Comparison of ENCODE assay signal across 8 cellular contexts in genomic region chr7:118185163-118185860, GRCh38. TPM values are rescaled to one million over a fixed set of nuclear protein-coding genes. Genes with fewer than 3 reads are reported as not detected.
DNase-seq lines count a peak whose midpoint lies in the region; ATAC-seq, FAIRE-seq and TF ChIP-seq lines count a peak whose summit lies in the region.

No MANE protein-coding gene starts in this region.

- peak overlapping the region; percentile 99 for H3K4me3 Mint-ChIP-seq in activated T-helper 2 cell treated with anti-CD3 and anti-CD28 coated beads, Interferon-gamma antibody, Interleukin-2, Interleukin-4, amounts not matched to agents 10 μg/mL and 5 μg/mL and 100 μg/mL, durations not matched to agents 14 hours and 24 hours and 36 hours (ENCODE audit: low read depth)

- H3K27ac Mint-ChIP-seq in activated T-helper 2 cell treated with anti-CD3 and anti-CD28 coated beads, Interferon-gamma antibody, Interleukin-2, Interleukin-4, amounts not matched to agents 10 μg/mL and 5 μg/mL and 100 μg/mL, durations not matched to agents 14 hours and 24 hours and 36 hours, result peak overlapping the region; percentile 28

- TF ChIP-seq RAD21 in HepG2 (CRISPR knock-in tag; IDR thresholded peaks at IDR 0.05), result no peak

- CTCF ChIA-PET in HepG2 (lab: Yijun Ruan, JAX; ENCODE audit: low intra/inter-chr PET ratio, low total read pairs), result no interaction called here

- intact Hi-C loops in right cardiac atrium (cut with DNase I) (no loop called here), Right ventricle myocardium superior (cut with DNase I) (no loop called here), HepG2 (cut with micrococcal nuclease; ENCODE audit: unreplicated experiment) (no loop called here), vagina (cut with DNase I) (no loop called here)
- intact Hi-C loops in activated T-helper 2 cell treated with anti-CD3 and anti-CD28 coated beads, Interferon-gamma antibody, Interleukin-2, Interleukin-4, amounts not matched to agents 10 μg/mL and 5 μg/mL and 100 μg/mL, durations not matched to agents 14 hours and 24 hours and 36 hours (cut with micrococcal nuclease), result loop anchor here (2.0 kb wide), 1 partner anchor 105 kb away; no protein-coding TSS in a partner anchor

- H2AFZ ChIP-seq in HepG2 (ENCODE audit: low read length), result no peak overlapping the region

- H3K4me1 Mint-ChIP-seq in activated T-helper 2 cell treated with anti-CD3 and anti-CD28 coated beads, Interferon-gamma antibody, Interleukin-2, Interleukin-4, amounts not matched to agents 10 μg/mL and 5 μg/mL and 100 μg/mL, durations not matched to agents 14 hours and 24 hours and 36 hours (ENCODE audit: low read depth), result peaks cover 30% of the 10 kb centered on the region

- 82% methylated on average over 6 of the region's 6 CpGs for WGBS in right cardiac atrium
- WGBS in HepG2 (ENCODE audit: low lambda C conversion rate), result 80% methylated on average over 6 of the region's 6 CpGs

- H4K20me1 ChIP-seq in HepG2 (ENCODE audit: insufficient read depth, low read length), result no peaks in the 10 kb centered on the region

- POLR2A ChIA-PET in HepG2 (lab: Yijun Ruan, JAX), result interaction anchor here (0.7 kb wide), 1 partner anchor 995 kb away, joined by 3 read pairs; no protein-coding TSS in a partner anchor

- no peaks in the 10 kb centered on the region for H3K9me3 ChIP-seq in right cardiac atrium (ENCODE audit: control insufficient read depth, low read length)
- H3K9me3 ChIP-seq in HepG2 (ENCODE audit: low read length), result no peaks in the 10 kb centered on the region
- no peaks in the 10 kb centered on the region for H3K9me3 ChIP-seq in vagina

- H3K4me2 ChIP-seq in HepG2 (ENCODE audit: low read depth, low read length), result peak overlapping the region; percentile 59

- H3K36me3 Mint-ChIP-seq in activated T-helper 2 cell treated with anti-CD3 and anti-CD28 coated beads, Interferon-gamma antibody, Interleukin-2, Interleukin-4, amounts not matched to agents 10 μg/mL and 5 μg/mL and 100 μg/mL, durations not matched to agents 14 hours and 24 hours and 36 hours (ENCODE audit: low read depth), result peaks cover 58% of the 10 kb centered on the region

- TF ChIP-seq EP300 in HepG2 (IDR thresholded peaks at IDR 0.05; ENCODE audit: low read depth in 2 of 2, low read length in 2 of 2) (no peak), HepG2 (CRISPR knock-in tag; IDR thresholded peaks at IDR 0.05; ENCODE audit: borderline replicate concordance) (no peak)

- H3K27me3 ChIP-seq in right cardiac atrium (ENCODE audit: control insufficient read depth, insufficient read depth), result no peaks in the 10 kb centered on the region
- no peaks in the 10 kb centered on the region; a peak in 2 of 5 replicates for H3K27me3 ChIP-seq in HepG2 (ENCODE audit: control insufficient read depth in 1 of 2, insufficient read depth in 2 of 2, low read length in 2 of 2)
- no peaks in the 10 kb centered on the region for H3K27me3 ChIP-seq in vagina

- H3K36me3 ChIP-seq in HepG2 (replicated peaks in 1 of 2; ENCODE audit: control insufficient read depth in 1 of 2, insufficient read depth in 2 of 2, low read length in 2 of 2) (peaks cover 0 to 10% of the 10 kb centered on the region in 2 experiments; a peak in 4 of 5 replicates), vagina (peaks cover 0 to 26% of the 10 kb centered on the region in 2 donors)

- no peaks in the 10 kb centered on the region for H3K9me3 Mint-ChIP-seq in activated T-helper 2 cell treated with anti-CD3 and anti-CD28 coated beads, Interferon-gamma antibody, Interleukin-2, Interleukin-4, amounts not matched to agents 10 μg/mL and 5 μg/mL and 100 μg/mL, durations not matched to agents 14 hours and 24 hours and 36 hours

- in situ Hi-C loops in HepG2 (cut with HindIII; ENCODE audit: extremely low pct_ligation_motif_present, low pct_unique_long_range_greater_than_20kb), result no loop called here

- no peak for ATAC-seq in right cardiac atrium
- ATAC-seq in Right ventricle myocardium superior (ENCODE audit: poor library complexity), result no peak
- ATAC-seq in HepG2, result no peak
- no peak for ATAC-seq in HG02970 (IDR thresholded peaks at IDR 0.05; ENCODE audit: low FRiP score, unreplicated experiment)
- ATAC-seq in GM18861 (IDR thresholded peaks at IDR 0.05; ENCODE audit: unreplicated experiment), result no peak

- peaks cover 28% of the 10 kb centered on the region for H3K79me2 ChIP-seq in HepG2 (ENCODE audit: insufficient read depth, low read length)

- H3K4me3 ChIP-seq in right cardiac atrium (ENCODE audit: low read length), result peak overlapping the region; percentile 80
- peak overlapping the region; percentile 79 to 95 (median 90) for H3K4me3 ChIP-seq in HepG2 (replicated peaks in 1 of 3; ENCODE audit: insufficient read depth in 1 of 3, low read depth in 2 of 3, low read length in 3 of 3)
- peak overlapping the region; percentile 65 to 76 for H3K4me3 ChIP-seq in vagina

- DNase-seq in right cardiac atrium (no peak), Right ventricle myocardium superior (no peak), HepG2 (ENCODE audit: low spot score) (no peak), vagina (ENCODE audit: extremely low spot score in 2 of 2) (no peak), NCI-H510A treated with DMSO at 0.1 percent for 48 hours (lab: John Stamatoyannopoulos, UW) (no peak)
- DNase-seq in activated T-helper 2 cell treated with anti-CD3 and anti-CD28 coated beads, Interferon-gamma antibody, Interleukin-2, Interleukin-4, amounts not matched to agents 10 μg/mL and 5 μg/mL and 100 μg/mL, durations not matched to agents 14 hours and 24 hours and 36 hours (ENCODE audit: low spot score), result no peak

- no peak for FAIRE-seq in HepG2 (lab: Jason Lieb, UNC)

- no peak for TF ChIP-seq CTCF in HepG2 (CRISPR knock-in tag; IDR thresholded peaks at IDR 0.05)
- no peak for TF ChIP-seq CTCF in vagina (IDR thresholded peaks at IDR 0.05)

- no TSS peak for BruUV-seq in HepG2 (replicated peaks; lab: Mats Ljungman, UMichigan)

- H3K9ac ChIP-seq in HepG2 (ENCODE audit: insufficient read depth, low read depth, low read length), result peak overlapping the region; percentile 95

- H3K27ac ChIP-seq in right cardiac atrium (ENCODE audit: low read length) (no peak overlapping the region), HepG2 (ENCODE audit: extremely low read length, insufficient read depth, low read length) (peak overlapping the region; percentile 80), vagina (no peak overlapping the region)

- TF ChIP-seq POLR2A in HepG2 (IDR thresholded peaks at IDR 0.05; ENCODE audit: insufficient read depth in 1 of 2, low read depth in 2 of 2, low read length in 2 of 2) (no peak), vagina (IDR thresholded peaks at IDR 0.05) (no peak)

- H3K27me3 Mint-ChIP-seq in activated T-helper 2 cell treated with anti-CD3 and anti-CD28 coated beads, Interferon-gamma antibody, Interleukin-2, Interleukin-4, amounts not matched to agents 10 μg/mL and 5 μg/mL and 100 μg/mL, durations not matched to agents 14 hours and 24 hours and 36 hours (ENCODE audit: low read depth), result no peaks in the 10 kb centered on the region

- H3K4me1 ChIP-seq in right cardiac atrium (ENCODE audit: control insufficient read depth, insufficient read depth, low read length), result peaks cover 5% of the 10 kb centered on the region
- peaks cover 25% of the 10 kb centered on the region for H3K4me1 ChIP-seq in HepG2 (ENCODE audit: insufficient read depth, low read length)
- H3K4me1 ChIP-seq in vagina, result peaks cover 38% of the 10 kb centered on the region

RNA-seq across cellular contexts. Expression of gene LSM8, which starts 1.3 kb away (rescaled TPM):
- total RNA-seq in right cardiac atrium (10 to 100 TPM; 16.6 to 24.4 (median 18.9) TPM), Right ventricle myocardium superior (19.5 TPM), HepG2 (2016; rRNA removed; fragmentation: Illumina TruSeq; extraction: Trizol) (67.3 and 96.1 TPM in 2 replicates), vagina (25.0 TPM)
- polyA plus RNA-seq in right cardiac atrium (23.4 TPM), HepG2 (2011; rRNA removed) (34.4 and 44.3 TPM in 2 replicates)
- total RNA-seq in activated T-helper 2 cell treated with anti-CD3 and anti-CD28 coated beads, Interferon-gamma antibody, Interleukin-2, Interleukin-4, amounts not matched to agents 10 μg/mL and 5 μg/mL and 100 μg/mL, durations not matched to agents 14 hours and 24 hours and 36 hours, result 46.8 and 50.3 TPM in 2 replicates
- 35.9 and 53.3 TPM in 2 replicates for total RNA-seq in HepG2 (2016; cell fraction: cytosol; rRNA removed; fragmentation: Illumina TruSeq; extraction: Trizol; ENCODE audit: low read depth)
- 81.0 and 101 TPM in 2 replicates for total RNA-seq in HepG2 (2016; cell fraction: insoluble cytoplasmic fraction; rRNA removed; fragmentation: Illumina TruSeq; extraction: Trizol)
- 53.8 and 61.9 TPM in 2 replicates for total RNA-seq in HepG2 (2016; cell fraction: membrane; rRNA removed; fragmentation: Illumina TruSeq; extraction: Trizol)
- 39.9 and 43.1 TPM in 2 replicates for total RNA-seq in HepG2 (2016; cell fraction: nucleus; rRNA removed; fragmentation: Illumina TruSeq; extraction: Trizol)
- 46.4 and 47.7 TPM in 2 replicates for polyA plus RNA-seq in HepG2 (2011; cell fraction: cytosol; rRNA removed)
- 13.2 and 28.6 TPM in 2 replicates for polyA plus RNA-seq in HepG2 (2011; cell fraction: nucleus; rRNA removed)
- 28.4 and 36.0 TPM in 2 replicates for polyA plus RNA-seq in HepG2 (2012)
- 34.6 and 39.9 TPM in 2 replicates for polyA plus RNA-seq in HepG2 (2016; cell fraction: cytosol; fragmentation: Illumina TruSeq; extraction: Trizol; ENCODE audit: low read depth)
- polyA plus RNA-seq in HepG2 (2016; cell fraction: insoluble cytoplasmic fraction; fragmentation: Illumina TruSeq; extraction: Trizol; ENCODE audit: low read depth), result 109 and 132 TPM in 2 replicates
- polyA plus RNA-seq in HepG2 (2016; cell fraction: membrane; fragmentation: Illumina TruSeq; extraction: Trizol; ENCODE audit: low read depth), result 51.6 and 53.1 TPM in 2 replicates
- 71.0 and 93.8 TPM in 2 replicates for polyA plus RNA-seq in HepG2 (2016; cell fraction: nucleus; fragmentation: Illumina TruSeq; extraction: Trizol; ENCODE audit: insufficient read depth, low read depth)
- polyA minus RNA-seq in HepG2 (2011; rRNA and poly(A)+ RNA removed; ENCODE audit: low replicate concordance), result 10.8 and 18.1 TPM in 2 replicates
- 7.6 and 8.1 TPM in 2 replicates for polyA minus RNA-seq in HepG2 (2011; cell fraction: cytosol; rRNA and poly(A)+ RNA removed)
- polyA minus RNA-seq in HepG2 (2011; cell fraction: nucleus; rRNA and poly(A)+ RNA removed), result 30.3 and 31.8 TPM in 2 replicates

RNA-seq across cellular contexts. Expression of gene ANKRD7, which starts 39.2 kb away (rescaled TPM):
- total RNA-seq in right cardiac atrium (1 to 10 TPM in 3 of 4 donors, under 1 TPM in 1; 0.94 to 2.4 (median 2.0) TPM), Right ventricle myocardium superior (0.81 TPM), HepG2 (2016; rRNA removed; fragmentation: Illumina TruSeq; extraction: Trizol) (not detected in 2 replicates), vagina (1.5 TPM)
- polyA plus RNA-seq in right cardiac atrium (1.1 TPM), HepG2 (2011; rRNA removed) (not detected in 2 replicates)
- not detected in 2 replicates for total RNA-seq in activated T-helper 2 cell treated with anti-CD3 and anti-CD28 coated beads, Interferon-gamma antibody, Interleukin-2, Interleukin-4, amounts not matched to agents 10 μg/mL and 5 μg/mL and 100 μg/mL, durations not matched to agents 14 hours and 24 hours and 36 hours
- total RNA-seq in HepG2 (2016; cell fraction: cytosol; rRNA removed; fragmentation: Illumina TruSeq; extraction: Trizol; ENCODE audit: low read depth), result not detected in 2 replicates
- not detected in 2 replicates for total RNA-seq in HepG2 (2016; cell fraction: insoluble cytoplasmic fraction; rRNA removed; fragmentation: Illumina TruSeq; extraction: Trizol)
- total RNA-seq in HepG2 (2016; cell fraction: membrane; rRNA removed; fragmentation: Illumina TruSeq; extraction: Trizol), result not detected in 2 replicates
- total RNA-seq in HepG2 (2016; cell fraction: nucleus; rRNA removed; fragmentation: Illumina TruSeq; extraction: Trizol), result not detected in 2 replicates
- polyA plus RNA-seq in HepG2 (2011; cell fraction: cytosol; rRNA removed), result not detected in 2 replicates
- polyA plus RNA-seq in HepG2 (2011; cell fraction: nucleus; rRNA removed), result not detected in 2 replicates
- not detected in 2 replicates for polyA plus RNA-seq in HepG2 (2012)
- not detected in 2 replicates for polyA plus RNA-seq in HepG2 (2016; cell fraction: cytosol; fragmentation: Illumina TruSeq; extraction: Trizol; ENCODE audit: low read depth)
- polyA plus RNA-seq in HepG2 (2016; cell fraction: insoluble cytoplasmic fraction; fragmentation: Illumina TruSeq; extraction: Trizol; ENCODE audit: low read depth), result not detected in 2 replicates
- not detected in 2 replicates for polyA plus RNA-seq in HepG2 (2016; cell fraction: membrane; fragmentation: Illumina TruSeq; extraction: Trizol; ENCODE audit: low read depth)
- not detected in 2 replicates for polyA plus RNA-seq in HepG2 (2016; cell fraction: nucleus; fragmentation: Illumina TruSeq; extraction: Trizol; ENCODE audit: insufficient read depth, low read depth)
- not detected in 2 replicates for polyA minus RNA-seq in HepG2 (2011; rRNA and poly(A)+ RNA removed; ENCODE audit: low replicate concordance)
- not detected in 2 replicates for polyA minus RNA-seq in HepG2 (2011; cell fraction: cytosol; rRNA and poly(A)+ RNA removed)
- polyA minus RNA-seq in HepG2 (2011; cell fraction: nucleus; rRNA and poly(A)+ RNA removed), result not detected in 2 replicates
